10 cellular contexts compared by ENCODE assay signal in genomic region chr5:15383469-15383868, GRCh38.
DNase-seq lines count a peak whose midpoint lies in the region; ATAC-seq and TF ChIP-seq lines count a peak whose summit lies in the region.
"Had no signal": no experiment of that assay in that cellular context is flagged by ENCODE, and none has a peak within 500 bp of the region (broad histone marks: within the 10 kb centered on the region; RNA-seq: fewer than 3 reads in every experiment).

No MANE protein-coding gene starts in this region.

- H3K36me3 ChIP-seq in aorta (ENCODE audit: control insufficient read depth in 1 of 2, insufficient read depth in 2 of 2, low read length in 1 of 2): no peaks in the 10 kb centered on the region

- H3K4me1 ChIP-seq in aorta (ENCODE audit: control insufficient read depth in 1 of 2, insufficient read depth in 2 of 2, low read length in 2 of 2): no peaks in the 10 kb centered on the region

- H3K9me3 ChIP-seq in aorta (ENCODE audit: control insufficient read depth, low read length): no peaks in the 10 kb centered on the region

- no peak overlapping the region for H3K4me3 ChIP-seq in WI38 (ENCODE audit: low read depth, low read length)
- no peak overlapping the region for H3K4me3 ChIP-seq in aorta (ENCODE audit: low read length in 2 of 2)

- ATAC-seq in HG03354 (IDR thresholded peaks at IDR 0.05; ENCODE audit: poor library complexity, severe bottlenecking, unreplicated experiment) (no peak), aorta (ENCODE audit: low FRiP score) (no peak)

- DNase-seq in AG08395 (ENCODE audit: low spot score) (peak; percentile 31), LHCN-M2 (ENCODE audit: low read depth) (peak; percentile 7), iPS-NIHi7 (ENCODE audit: extremely low spot score) (peak; percentile 55), NCI-H1048 (lab: John Stamatoyannopoulos, UW) (no peak), aorta (no peak)
- DNase-seq in activated naive CD4-positive, alpha-beta T cell treated with anti-CD3 and anti-CD28 coated beads for 36 hours: no peak
- DNase-seq: GOT3, NCI-H187 had no signal

- 77 to 80% methylated on average over 1 of the region's 1 CpG for WGBS in aorta, 2 donors

- peak; percentile 23; the same call in 1 of the 2 replicates for TF ChIP-seq CTCF in WI38 (IDR thresholded peaks at IDR 0.05; ENCODE audit: low read depth, low read length)

- no peaks in the 10 kb centered on the region for H3K36me3 Mint-ChIP-seq in activated naive CD4-positive, alpha-beta T cell treated with anti-CD3 and anti-CD28 coated beads for 36 hours (ENCODE audit: low read depth)

- intact Hi-C loops in activated naive CD4-positive, alpha-beta T cell treated with anti-CD3 and anti-CD28 coated beads for 36 hours (cut with micrococcal nuclease): no loop called here
- intact Hi-C loops in aorta (cut with DNase I): loop anchor here in 1 of 2 donors (10.0 kb wide), 1 partner anchor 441 kb away; no protein-coding TSS in a partner anchor

- H3K4me3 Mint-ChIP-seq in activated naive CD4-positive, alpha-beta T cell treated with anti-CD3 and anti-CD28 coated beads for 36 hours: no peak overlapping the region

- H3K9me3 Mint-ChIP-seq in activated naive CD4-positive, alpha-beta T cell treated with anti-CD3 and anti-CD28 coated beads for 36 hours: peaks cover 10% of the 10 kb centered on the region

- H3K27me3 Mint-ChIP-seq in activated naive CD4-positive, alpha-beta T cell treated with anti-CD3 and anti-CD28 coated beads for 36 hours (ENCODE audit: low read depth): peaks cover 4% of the 10 kb centered on the region

- no peaks in the 10 kb centered on the region for H3K27me3 ChIP-seq in aorta (ENCODE audit: control insufficient read depth in 1 of 2, insufficient read depth in 2 of 2, low read length in 1 of 2)

- H3K4me1 Mint-ChIP-seq in activated naive CD4-positive, alpha-beta T cell treated with anti-CD3 and anti-CD28 coated beads for 36 hours (ENCODE audit: low read depth): no peaks in the 10 kb centered on the region

- no peak overlapping the region for H3K27ac ChIP-seq in aorta (ENCODE audit: low read depth in 1 of 2, low read length in 2 of 2)

- no peak overlapping the region for H3K27ac Mint-ChIP-seq in activated naive CD4-positive, alpha-beta T cell treated with anti-CD3 and anti-CD28 coated beads for 36 hours

- CTCF ChIA-PET in activated naive CD4-positive, alpha-beta T cell treated with anti-CD3 and anti-CD28 coated beads for 36 hours (lab: Charles Lee): no interaction called here

Comparison
In these comparisons a context has a peak if more than half of its experiments do, and no peak if none do; other contexts are left out.
1. DNase-seq: peak in AG08395 (single experiment), LHCN-M2 (single experiment) and iPS-NIHi7 (single experiment); none in NCI-H1048 (single experiment), activated naive CD4-positive, alpha-beta T cell treated with anti-CD3 and anti-CD28 coated beads for 36 hours (single experiment) and aorta (0 of 2).